In genomic region chr15:64877435-64877834, GRCh38 we compare ENCODE assay signal across 10 cellular contexts. TPM values are rescaled to one million over a fixed set of nuclear protein-coding genes. Genes with fewer than 3 reads are reported as not detected.
DNase-seq lines count a peak whose midpoint lies in the region; ATAC-seq, FAIRE-seq and TF ChIP-seq lines count a peak whose summit lies in the region.
"Had no signal": no experiment of that assay in that cellular context is flagged by ENCODE, and none has a peak within 500 bp of the region (broad histone marks: within the 10 kb centered on the region; RNA-seq: fewer than 3 reads in every experiment).

No MANE protein-coding gene starts in this region.

- H2BK20ac ChIP-seq in H1 (ENCODE audit: low read length), result peak overlapping the region; percentile 43; the same call in 1 of the 2 replicates

- no peak overlapping the region for H3K4me2 ChIP-seq in H1 (ENCODE audit: insufficient read depth in 1 of 2, low read depth in 2 of 2, low read length in 2 of 2)

- H4K8ac ChIP-seq in H1 (ENCODE audit: extremely low read depth, insufficient read depth, low read length), result peak overlapping the region; percentile 66; the same call in 1 of the 2 replicates

- no peak overlapping the region for H3K18ac ChIP-seq in H1 (ENCODE audit: extremely low read depth, low read length)

- H2BK12ac ChIP-seq in H1 (ENCODE audit: low read depth, low read length), result peak overlapping the region; percentile 86; the same call in 1 of the 2 replicates

- CTCF ChIA-PET in H1 (lab: Charles Lee; ENCODE audit: partially characterized antibody), result interaction anchor here (0.6 to 1.9 kb wide), 4 partner anchors 11 to 713 kb away, joined by 3 to 6 read pairs (median 5); no protein-coding TSS in a partner anchor

- H4K5ac ChIP-seq in H1 (ENCODE audit: insufficient read length, low read depth, low read length), result no peak overlapping the region

- H3K23me2 ChIP-seq in H1 (ENCODE audit: low read depth, low read length), result no peaks in the 10 kb centered on the region

- no peak overlapping the region for H2AFZ ChIP-seq in H1 (ENCODE audit: low read length)

- no peak for TF ChIP-seq POLR2A in H1 (IDR thresholded peaks at IDR 0.05; ENCODE audit: control extremely low read depth in 1 of 2, low read depth in 2 of 2, low read length in 2 of 2)

- no peak overlapping the region for H3K27ac ChIP-seq in H1 (ENCODE audit: low read depth, low read length)

- H2AK5ac ChIP-seq in H1 (ENCODE audit: low read depth, low read length), result no peak overlapping the region; the same call in 1 of the 2 replicates

- no peaks in the 10 kb centered on the region for H3K9me3 ChIP-seq in H1 (ENCODE audit: insufficient read depth in 2 of 2, low read depth in 1 of 2, low read length in 1 of 2)

- peaks cover 6 to 20% (median 10%) of the 10 kb centered on the region in 4 experiments for H3K4me1 ChIP-seq in H1 (replicated peaks in 1 of 4; ENCODE audit: control insufficient read depth in 3 of 4, insufficient read depth in 4 of 4, low read length in 3 of 4)

- no peaks in the 10 kb centered on the region for H3K27me3 ChIP-seq in H1 (replicated peaks in 1 of 4; ENCODE audit: control insufficient read depth in 3 of 4, extremely low read depth in 1 of 4, insufficient read depth in 3 of 4, low read length in 3 of 4)

- H3K14ac ChIP-seq in H1 (ENCODE audit: insufficient read length), result no peak overlapping the region

- ATAC-seq in HG02973 (IDR thresholded peaks at IDR 0.05; ENCODE audit: unreplicated experiment) (no peak), GM21717 (IDR thresholded peaks at IDR 0.05; ENCODE audit: unreplicated experiment) (no peak), GM19023 (IDR thresholded peaks at IDR 0.05; ENCODE audit: unreplicated experiment) (no peak)
- ATAC-seq: CD8-positive, alpha-beta T cell had no signal

- DNase-seq in AG08395 (ENCODE audit: low spot score) (peak; percentile 45), NOMO-1 treated with DMSO at 0.1 percent for 48 hours (lab: John Stamatoyannopoulos, UW; ENCODE audit: unreplicated experiment) (peak; percentile 74), H1 (ENCODE audit: low read depth in 1 of 2, low spot score in 2 of 2) (no peak), myocyte (ENCODE audit: low read depth) (peak; percentile 89), NCI-H446 treated with DMSO at 0.1 percent for 48 hours (lab: John Stamatoyannopoulos, UW) (no peak)
- DNase-seq: activated CD4-positive, alpha-beta T cell treated with anti-CD3 and anti-CD28 coated beads for 1 hour; CD8-positive, alpha-beta T cell had no signal

- POLR2A ChIA-PET in H1 (lab: Charles Lee; ENCODE audit: partially characterized antibody), result interaction anchor here (0.7 to 1.6 kb wide), 2 partner anchors 35 to 52 kb away, joined by 3 to 4 read pairs; partner anchors contain the start of genes ANKDD1A and PIF1

- no peak overlapping the region for H3K23ac ChIP-seq in H1 (ENCODE audit: insufficient read length)

- no peaks in the 10 kb centered on the region for H3K36me3 ChIP-seq in H1 (ENCODE audit: control insufficient read depth in 2 of 4, insufficient read depth in 4 of 4, low read length in 3 of 4)

- H3K79me2 ChIP-seq in H1 (ENCODE audit: control insufficient read depth in 1 of 2, insufficient read depth in 2 of 2, low read length in 2 of 2), result no peaks in the 10 kb centered on the region

- FAIRE-seq in H1 (lab: Jason Lieb, UNC), result no peak

- no peak for TF ChIP-seq CTCF in H1 (IDR thresholded peaks at IDR 0.05; ENCODE audit: control extremely low read depth in 1 of 3, insufficient read depth in 1 of 3, low read depth in 1 of 3, low read length in 3 of 3)

- 97% methylated on average over 3 of the region's 3 CpGs; no CpG with 5 or more reads in 1 of the 2 experiments for WGBS in H1 (ENCODE audit: extremely low coverage in 1 of 2, insufficient coverage in 1 of 2, insufficient read length in 1 of 2, insufficient replicate concordance in 2 of 2, low coverage in 1 of 2, low lambda C conversion rate in 2 of 2, missing lambda C conversion rate in 1 of 2), 2 experiments

- H3K56ac ChIP-seq in H1 (replicated peaks; ENCODE audit: insufficient read length, low read depth, low read length), result no peak overlapping the region

- TF ChIP-seq EP300 in H1 (IDR thresholded peaks at IDR 0.05; ENCODE audit: borderline replicate concordance in 1 of 2, low read depth in 2 of 2, low read length in 2 of 2), result no peak

- no peak overlapping the region for H2BK5ac ChIP-seq in H1 (ENCODE audit: low read depth, low read length)

- no peak for TF ChIP-seq RAD21 in H1 (IDR thresholded peaks at IDR 0.05 in 1 of 2, conservative IDR thresholded peaks at IDR 0.05 in 1 of 2; ENCODE audit: low read depth in 2 of 2, low read length in 2 of 2)

- H4K91ac ChIP-seq in H1 (replicated peaks; ENCODE audit: insufficient read length, low read length), result peak overlapping the region; percentile 71

- H2BK15ac ChIP-seq in H1 (ENCODE audit: low read length), result no peak overlapping the region

- H3K9ac ChIP-seq in H1 (replicated peaks in 1 of 4; ENCODE audit: extremely low read depth in 1 of 4, low read depth in 3 of 4, low read length in 3 of 4), result no peak overlapping the region

- H3K4me3 ChIP-seq in H1 (ENCODE audit: extremely low read depth in 1 of 4, insufficient read depth in 2 of 4, low read depth in 3 of 4, low read length in 4 of 4), result no peak overlapping the region

- H2BK120ac ChIP-seq in H1 (replicated peaks; ENCODE audit: low read depth, low read length), result no peak overlapping the region

- H3K4ac ChIP-seq in H1 (replicated peaks; ENCODE audit: insufficient read length, low read depth, low read length), result no peak overlapping the region

- H3K79me1 ChIP-seq in H1 (ENCODE audit: low read depth, low read length), result no peaks in the 10 kb centered on the region

- no peaks in the 10 kb centered on the region for H4K20me1 ChIP-seq in H1 (replicated peaks in 1 of 2; ENCODE audit: control insufficient read depth in 1 of 2, insufficient read depth in 2 of 2, low read length in 2 of 2)

TF ChIP-seq in H1, 55 proteins besides CTCF, POLR2A, EP300 and RAD21 (continues in another document):
- TF ChIP-seq SAP30 (IDR thresholded peaks at IDR 0.05; ENCODE audit: insufficient read depth, insufficient replicate concordance, low read length) (no peak), RBBP5 (IDR thresholded peaks at IDR 0.05; ENCODE audit: borderline replicate concordance, low read depth, low read length) (no peak), NRF1 (IDR thresholded peaks at IDR 0.05; ENCODE audit: low read depth, low read length) (no peak), RFX5 (IDR thresholded peaks at IDR 0.05; ENCODE audit: borderline replicate concordance, low read depth, low read length) (no peak), EZH2 (IDR thresholded peaks at IDR 0.05; ENCODE audit: low read depth, low read length, severe bottlenecking) (no peak), KDM5A (IDR thresholded peaks at IDR 0.05; ENCODE audit: low read length) (no peak), SP4 (IDR thresholded peaks at IDR 0.05; ENCODE audit: low read length) (no peak), CBX5 (IDR thresholded peaks at IDR 0.05; ENCODE audit: low read depth, low read length) (no peak)

RNA-seq across cellular contexts. Expression of gene ANKDD1A, which starts 34.3 kb away (rescaled TPM):
- 5.0 and 5.7 TPM in 2 replicates for total RNA-seq in H1 (2021; fragmentation: NEBNext Ultra II Directional; extraction: Animal tissue kit (Norgen Biotek cat#: 25700))
- 4.1 and 6.8 TPM in 2 replicates for polyA plus RNA-seq in H1 (2011; rRNA removed)
- 5.8 TPM for polyA plus RNA-seq in H1 (2011; cell fraction: cytosol; rRNA removed)
- polyA plus RNA-seq in H1 (2011; cell fraction: nucleus; rRNA removed), result 24.6 TPM
- polyA plus RNA-seq in H1 (2012, experiment 1 of 2), result 3.7 to 5.5 TPM (median 4.6 TPM) in 4 replicates
- 1.8 TPM for polyA plus RNA-seq in H1 (2012, experiment 2 of 2)
- 2.9 TPM for polyA plus RNA-seq in H1 (2013, experiment 1 of 2)
- polyA plus RNA-seq in H1 (2013, experiment 2 of 2), result 3.0 TPM
- polyA minus RNA-seq in H1 (2011; rRNA and poly(A)+ RNA removed), result 7.9 and 11.9 TPM in 2 replicates
- 3.4 TPM for polyA minus RNA-seq in H1 (2011; cell fraction: cytosol; rRNA and poly(A)+ RNA removed)
- polyA minus RNA-seq in H1 (2011; cell fraction: nucleus; rRNA and poly(A)+ RNA removed), result 20.7 TPM
- total RNA-seq in myocyte, result 2.5 and 4.6 TPM in 2 replicates
- 3.9 TPM for polyA plus RNA-seq in myocyte (2012)

RNA-seq across cellular contexts. Expression of gene PLEKHO2, which starts 35.7 kb away (rescaled TPM):
- 20.1 and 20.3 TPM in 2 replicates for total RNA-seq in H1 (2021; fragmentation: NEBNext Ultra II Directional; extraction: Animal tissue kit (Norgen Biotek cat#: 25700))
- polyA plus RNA-seq in H1 (2011; rRNA removed), result 16.9 and 19.7 TPM in 2 replicates
- 16.6 TPM for polyA plus RNA-seq in H1 (2011; cell fraction: cytosol; rRNA removed)
- polyA plus RNA-seq in H1 (2011; cell fraction: nucleus; rRNA removed), result 31.1 TPM
- 18.9 to 22.4 TPM (median 21.2 TPM) in 4 replicates for polyA plus RNA-seq in H1 (2012, experiment 1 of 2)
- polyA plus RNA-seq in H1 (2012, experiment 2 of 2), result 20.6 TPM
- 12.5 TPM for polyA plus RNA-seq in H1 (2013, experiment 1 of 2)
- polyA plus RNA-seq in H1 (2013, experiment 2 of 2), result 12.7 TPM
- polyA minus RNA-seq in H1 (2011; rRNA and poly(A)+ RNA removed), result 13.3 and 19.6 TPM in 2 replicates
- polyA minus RNA-seq in H1 (2011; cell fraction: cytosol; rRNA and poly(A)+ RNA removed), result 14.6 TPM
- polyA minus RNA-seq in H1 (2011; cell fraction: nucleus; rRNA and poly(A)+ RNA removed), result 11.1 TPM
- total RNA-seq in myocyte, result 21.6 and 23.9 TPM in 2 replicates
- polyA plus RNA-seq in myocyte (2012), result 28.5 TPM

RNA-seq across cellular contexts. Expression of gene PIF1, which starts 52.0 kb away (rescaled TPM):
- total RNA-seq in H1 (2021; fragmentation: NEBNext Ultra II Directional; extraction: Animal tissue kit (Norgen Biotek cat#: 25700)), result 136 and 138 TPM in 2 replicates
- 73.3 and 109 TPM in 2 replicates for polyA plus RNA-seq in H1 (2011; rRNA removed)
- polyA plus RNA-seq in H1 (2011; cell fraction: cytosol; rRNA removed), result 187 TPM
- 354 TPM for polyA plus RNA-seq in H1 (2011; cell fraction: nucleus; rRNA removed)
- 86.6 to 119 TPM (median 110 TPM) in 4 replicates for polyA plus RNA-seq in H1 (2012, experiment 1 of 2)
- polyA plus RNA-seq in H1 (2012, experiment 2 of 2), result 48.2 TPM
- polyA plus RNA-seq in H1 (2013, experiment 1 of 2), result 97.6 TPM
- 85.4 TPM for polyA plus RNA-seq in H1 (2013, experiment 2 of 2)
- polyA minus RNA-seq in H1 (2011; rRNA and poly(A)+ RNA removed), result 36.6 and 38.3 TPM in 2 replicates
- 57.2 TPM for polyA minus RNA-seq in H1 (2011; cell fraction: cytosol; rRNA and poly(A)+ RNA removed)
- polyA minus RNA-seq in H1 (2011; cell fraction: nucleus; rRNA and poly(A)+ RNA removed), result 83.5 TPM
- 8.9 and 13.5 TPM in 2 replicates for total RNA-seq in myocyte
- polyA plus RNA-seq in myocyte (2012), result 7.4 TPM

Comparison
In these comparisons a context has a peak if more than half of its experiments do, and no peak if none do; other contexts are left out.
1. DNase-seq: peak in AG08395 (single experiment), NOMO-1 treated with DMSO at 0.1 percent for 48 hours (single experiment) and myocyte (single experiment); none in H1 (0 of 2) and NCI-H446 treated with DMSO at 0.1 percent for 48 hours (single experiment).